Comparison of ENCODE assay signal across 2 cellular contexts in genomic region chr2:119753041-119753929, GRCh38.
A peak's percentile ranks its signal among the peaks of the same experiment; 100 is the strongest.
TF ChIP-seq lines count a peak whose summit lies in the region.

No MANE protein-coding gene starts in this region.

TF ChIP-seq in Ishikawa, 13 proteins besides CTCF, POLR2A, EP300 and RAD21 (continued from another document):
- TF ChIP-seq REST (IDR thresholded peaks at IDR 0.05; ENCODE audit: low read depth), result no peak
- no peak for TF ChIP-seq MAX (IDR thresholded peaks at IDR 0.05)
- TF ChIP-seq CEBPB (IDR thresholded peaks at IDR 0.05), result no peak
- TF ChIP-seq ZBTB7A (IDR thresholded peaks at IDR 0.05; ENCODE audit: low read depth), result no peak
- no peak for TF ChIP-seq EGR1 (IDR thresholded peaks at IDR 0.05)
- TF ChIP-seq TCF12 (IDR thresholded peaks at IDR 0.05; ENCODE audit: low read depth), result no peak
- TF ChIP-seq FOXM1 (IDR thresholded peaks at IDR 0.05; ENCODE audit: borderline replicate concordance, low read depth), result no peak
- no peak for TF ChIP-seq NFIC (IDR thresholded peaks at IDR 0.05)

TF ChIP-seq in SK-N-SH, 30 proteins besides CTCF, POLR2A, EP300 and RAD21:
- TF ChIP-seq IRF3 (IDR thresholded peaks at IDR 0.05; ENCODE audit: low read depth, low read length), result no peak
- peak; percentile 79 for TF ChIP-seq SMC3 (IDR thresholded peaks at IDR 0.05; ENCODE audit: low read depth, low read length)
